ENCODE assay signal across 1 cellular context in genomic region chr2:62672601-62673000, GRCh38.
TF ChIP-seq lines count a peak whose summit lies in the region.

No MANE protein-coding gene starts in this region.

TF ChIP-seq in IMR-90, 13 proteins besides CTCF, POLR2A, EP300 and RAD21 (continued from another document):
- TF ChIP-seq SMC3 (IDR thresholded peaks at IDR 0.05; ENCODE audit: low read depth, low read length) (no peak), RCOR1 (IDR thresholded peaks at IDR 0.05; ENCODE audit: insufficient replicate concordance, low read length) (no peak), NFE2L2 (IDR thresholded peaks at IDR 0.05; ENCODE audit: low read depth, low read length) (no peak), MAFK (IDR thresholded peaks at IDR 0.05; ENCODE audit: low read depth, low read length) (no peak), CHD1 (IDR thresholded peaks at IDR 0.05; ENCODE audit: low read depth, low read length) (no peak), MXI1 (IDR thresholded peaks at IDR 0.05; ENCODE audit: borderline replicate concordance, low read depth, low read length) (no peak), CEBPB (IDR thresholded peaks at IDR 0.05; ENCODE audit: low read depth, low read length) (no peak), FOS (IDR thresholded peaks at IDR 0.05; ENCODE audit: low read depth, low read length) (no peak)
